Comparison of ENCODE assay signal across 21 cellular contexts in genomic region chr13:48264052-48264451, GRCh38. TPM values are rescaled to one million over a fixed set of nuclear protein-coding genes. Genes with fewer than 3 reads are reported as not detected.
DNase-seq lines count a peak whose midpoint lies in the region; ATAC-seq and TF ChIP-seq lines count a peak whose summit lies in the region.
"Had no signal": no experiment of that assay in that cellular context is flagged by ENCODE, and none has a peak within 500 bp of the region (broad histone marks: within the 10 kb centered on the region; RNA-seq: fewer than 3 reads in every experiment).

No MANE protein-coding gene starts in this region.

- H3K4me2 ChIP-seq in BLaER1 treated with 17β-estradiol and CSF1 and Interleukin-3, amounts not matched to agents 10 nM and 100 nM, result peak overlapping the region; percentile 79 to 93 (median 83)

- no peaks in the 10 kb centered on the region for H3K27me3 ChIP-seq in BLaER1 treated with 17β-estradiol and CSF1 and Interleukin-3, amounts not matched to agents 10 nM and 100 nM
- no peaks in the 10 kb centered on the region for H3K27me3 ChIP-seq in CD4-positive, alpha-beta memory T cell (ENCODE audit: insufficient read depth, low read length)
- H3K27me3 ChIP-seq: Peyer's patch, tibial nerve had no signal

- no peak for TF ChIP-seq CTCF in GM13977 (IDR thresholded peaks at IDR 0.05; ENCODE audit: extremely low read depth, insufficient read depth, missing control alignments)

- H3K9ac ChIP-seq in BLaER1 treated with 17β-estradiol and CSF1 and Interleukin-3, amounts not matched to agents 10 nM and 100 nM, result peak overlapping the region; percentile 10 to 87 (median 79); a peak in 19 of 22 replicates

- no peak for DNase-seq in CD4-positive, alpha-beta memory T cell
- DNase-seq in MV-4-11 (lab: John Stamatoyannopoulos, UW), result peak; percentile 46
- DNase-seq in immature natural killer cell, result no peak
- no peak for DNase-seq in DMS153 treated with DMSO at 0.1 percent for 48 hours (lab: John Stamatoyannopoulos, UW; ENCODE audit: unreplicated experiment)
- DNase-seq in GM13977 (ENCODE audit: low spot score), result no peak
- DNase-seq: activated CD4-positive, alpha-beta T cell treated with anti-CD3 and anti-CD28 coated beads for 4 hours; activated CD8-positive, alpha-beta memory T cell treated with anti-CD3 and anti-CD28 coated beads, Interleukin-2, amount 10 ng/mL, durations not matched to agents 7 days and 5 days; DND-41; glutamatergic neuron; kidney glomerular epithelial cell; NCI-H1417; NCI-H2081 treated with DMSO at 0.1 percent for 48 hours; NCI-H446; occipital lobe; Peyer's patch; stimulated activated CD8-positive, alpha-beta memory T cell treated with anti-CD3 and anti-CD28 coated beads, Interleukin-4, amount 100 ng/mL, for 48 hours had no signal

- intact Hi-C loops in CD4-positive, alpha-beta memory T cell (cut with micrococcal nuclease), result no loop called here

- CTCF ChIA-PET in CD4-positive, alpha-beta memory T cell (lab: Charles Lee; ENCODE audit: partially characterized antibody), result interaction anchor here (1.3 to 1.8 kb wide), 3 partner anchors 13 to 170 kb away, joined by 3 to 8 read pairs (median 3); partner anchors contain the start of gene MED4

- peak overlapping the region; percentile 74 to 98 (median 94) for H3K27ac ChIP-seq in BLaER1 treated with 17β-estradiol and CSF1 and Interleukin-3, amounts not matched to agents 10 nM and 100 nM
- no peak overlapping the region for H3K27ac ChIP-seq in CD4-positive, alpha-beta memory T cell (ENCODE audit: low read depth, low read length)

- H3K36me3 Mint-ChIP-seq in CD4-positive, alpha-beta memory T cell, result peaks cover 68 to 72% of the 10 kb centered on the region in 2 donors
- H3K36me3 Mint-ChIP-seq in immature natural killer cell, result peaks cover 16 to 44% (median 33%) of the 10 kb centered on the region in 3 donors

- H3K36me3 ChIP-seq in BLaER1 treated with 17β-estradiol and CSF1 and Interleukin-3, amounts not matched to agents 10 nM and 100 nM, result peaks cover 52 to 83% (median 63%) of the 10 kb centered on the region in 11 experiments
- peaks cover 26% of the 10 kb centered on the region for H3K36me3 ChIP-seq in CD4-positive, alpha-beta memory T cell (ENCODE audit: insufficient read depth, low read length)

- peak overlapping the region in 6 of 7 donors; percentile 19 to 87 (median 45) for H3K27ac Mint-ChIP-seq in CD4-positive, alpha-beta memory T cell
- peak overlapping the region in 5 of 6 donors; percentile 17 to 73 (median 65) for H3K27ac Mint-ChIP-seq in immature natural killer cell
- H3K27ac Mint-ChIP-seq: activated CD8-positive, alpha-beta memory T cell treated with anti-CD3 and anti-CD28 coated beads, Interleukin-2, amount 10 ng/mL, durations not matched to agents 7 days and 5 days; T-helper 1 cell treated with Interleukin-12 subunit alpha and Interleukin-12 subunit beta and Interleukin-4 antibody, amounts not matched to agents 30 μg/mL and 1 μg/mL, for 36 hours had no signal

- peaks cover 38 to 69% (median 51%) of the 10 kb centered on the region in 4 donors for H3K4me1 Mint-ChIP-seq in CD4-positive, alpha-beta memory T cell
- peaks cover 40 to 70% of the 10 kb centered on the region in 2 donors for H3K4me1 Mint-ChIP-seq in immature natural killer cell

- in situ Hi-C loops in GM13977 (cut with MboI; ENCODE audit: low pct_unique_long_range_greater_than_20kb, low sequenced_read_pairs, unreplicated experiment), result no loop called here

- peaks cover 41 to 64% (median 49%) of the 10 kb centered on the region in 10 experiments for H3K4me1 ChIP-seq in BLaER1 treated with 17β-estradiol and CSF1 and Interleukin-3, amounts not matched to agents 10 nM and 100 nM
- peaks cover 33% of the 10 kb centered on the region for H3K4me1 ChIP-seq in CD4-positive, alpha-beta memory T cell (ENCODE audit: insufficient read depth, low read length)

- H3K27me3 Mint-ChIP-seq in CD4-positive, alpha-beta memory T cell, result no peaks in the 10 kb centered on the region
- H3K27me3 Mint-ChIP-seq in immature natural killer cell (ENCODE audit: low read depth in 3 of 3), result peaks cover 0 to 2% (median 0%) of the 10 kb centered on the region in 3 donors
- H3K27me3 Mint-ChIP-seq: activated CD8-positive, alpha-beta memory T cell treated with anti-CD3 and anti-CD28 coated beads, Interleukin-2, amount 10 ng/mL, durations not matched to agents 7 days and 5 days had no signal

- no peaks in the 10 kb centered on the region for H3K9me3 Mint-ChIP-seq in CD4-positive, alpha-beta memory T cell
- no peaks in the 10 kb centered on the region for H3K9me3 Mint-ChIP-seq in immature natural killer cell
- H3K9me3 Mint-ChIP-seq: T-helper 1 cell treated with Interleukin-12 subunit alpha and Interleukin-12 subunit beta and Interleukin-4 antibody, amounts not matched to agents 30 μg/mL and 1 μg/mL, for 36 hours had no signal

- peak overlapping the region in 2 of 8 donors; percentile 4 to 11 for H3K4me3 Mint-ChIP-seq in CD4-positive, alpha-beta memory T cell
- no peak overlapping the region for H3K4me3 Mint-ChIP-seq in immature natural killer cell
- H3K4me3 Mint-ChIP-seq: activated CD8-positive, alpha-beta memory T cell treated with anti-CD3 and anti-CD28 coated beads, Interleukin-2, amount 10 ng/mL, durations not matched to agents 7 days and 5 days; T-helper 1 cell treated with Interleukin-12 subunit alpha and Interleukin-12 subunit beta and Interleukin-4 antibody, amounts not matched to agents 30 μg/mL and 1 μg/mL, for 36 hours had no signal

- no peak for ATAC-seq in GM18502 (IDR thresholded peaks at IDR 0.05; ENCODE audit: poor library complexity, unreplicated experiment)
- ATAC-seq: activated CD8-positive, alpha-beta memory T cell treated with anti-CD3 and anti-CD28 coated beads, Interleukin-2, amount 10 ng/mL, durations not matched to agents 7 days and 5 days; HepG2 had no signal

- peaks cover 0 to 99% (median 0%) of the 10 kb centered on the region in 11 experiments; a peak in 4 of 22 replicates for H4K20me1 ChIP-seq in BLaER1 treated with 17β-estradiol and CSF1 and Interleukin-3, amounts not matched to agents 10 nM and 100 nM

- peaks cover 0 to 3% (median 0%) of the 10 kb centered on the region in 11 experiments; a peak in 4 of 22 replicates for H3K9me3 ChIP-seq in BLaER1 treated with 17β-estradiol and CSF1 and Interleukin-3, amounts not matched to agents 10 nM and 100 nM (replicated peaks in 1 of 11)
- H3K9me3 ChIP-seq in CD4-positive, alpha-beta memory T cell (ENCODE audit: control insufficient read depth in 1 of 2, low read length in 2 of 2), result no peaks in the 10 kb centered on the region
- H3K9me3 ChIP-seq: Peyer's patch, tibial nerve had no signal

- peak overlapping the region in 5 of 10 experiments; percentile 6 to 38 (median 23); a peak in 6 of 20 replicates for H3K4me3 ChIP-seq in BLaER1 treated with 17β-estradiol and CSF1 and Interleukin-3, amounts not matched to agents 10 nM and 100 nM
- H3K4me3 ChIP-seq in CD4-positive, alpha-beta memory T cell (ENCODE audit: low read length in 2 of 2), result no peak overlapping the region
- H3K4me3 ChIP-seq: Peyer's patch, tibial nerve had no signal

- POLR2A ChIA-PET in CD4-positive, alpha-beta memory T cell (lab: Charles Lee; ENCODE audit: partially characterized antibody), result interaction anchor here (0.6 to 1.7 kb wide), 5 partner anchors 8 to 137 kb away, joined by 3 to 5 read pairs (median 3); no protein-coding TSS in a partner anchor

RNA-seq across cellular contexts. Expression of gene ITM2B, which starts 31.0 kb away (rescaled TPM):
- 100 to 1,000 TPM; 653 to 670 TPM for total RNA-seq in CD4-positive, alpha-beta memory T cell
- 1,000 to 10,000 TPM; 1,454 to 1,558 TPM for polyA plus RNA-seq in CD4-positive, alpha-beta memory T cell
- 1,000 to 10,000 TPM in 1 of 3 donors, 100 to 1,000 TPM in 2; 850 to 1,055 (median 878) TPM for polyA plus RNA-seq in immature natural killer cell

RNA-seq across cellular contexts. Expression of gene RB1, which starts 39.5 kb away (rescaled TPM):
- 10 to 100 TPM; 20.0 to 26.0 TPM for total RNA-seq in CD4-positive, alpha-beta memory T cell
- 10 to 100 TPM; 14.9 to 20.2 TPM for polyA plus RNA-seq in CD4-positive, alpha-beta memory T cell
- polyA plus RNA-seq in immature natural killer cell, result 10 to 100 TPM; 14.4 to 30.2 (median 17.0) TPM
